ENCODE assay signal across 3 cellular contexts in the genomic region with DNA sequence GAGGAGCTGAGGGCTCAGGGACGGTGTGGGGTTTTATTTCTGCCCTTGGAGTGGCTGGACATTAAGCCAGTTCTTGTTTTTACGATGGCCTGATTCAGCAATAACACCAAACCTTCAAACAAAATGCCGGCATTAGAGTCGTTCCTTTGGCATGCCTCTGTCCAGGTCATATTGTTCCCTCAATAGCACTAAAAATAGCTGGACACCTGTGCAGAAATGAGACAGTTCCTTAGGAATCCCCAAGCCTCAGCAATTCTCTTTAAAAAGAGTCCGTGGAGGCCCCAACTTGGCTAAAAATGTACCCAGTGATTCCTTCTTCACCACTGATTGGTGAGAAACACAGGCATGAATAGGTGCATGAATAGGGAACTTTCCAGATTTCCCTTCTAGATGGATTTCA.
TF ChIP-seq lines count a peak whose summit lies in the region.

No MANE protein-coding gene starts in this region.

TF ChIP-seq in liver, 16 proteins besides CTCF, POLR2A, EP300 and RAD21:
- no peak for TF ChIP-seq FOXA1 (IDR thresholded peaks at IDR 0.05)
- no peak for TF ChIP-seq ZBTB33 (IDR thresholded peaks at IDR 0.05)
- TF ChIP-seq TAF1 (conservative IDR thresholded peaks at IDR 0.05), result no peak
- TF ChIP-seq YY1 (IDR thresholded peaks at IDR 0.05), result no peak
- no peak for TF ChIP-seq JUND (IDR thresholded peaks at IDR 0.05)
- no peak for TF ChIP-seq HNF4G (IDR thresholded peaks at IDR 0.05)
- no peak for TF ChIP-seq HNF4A (conservative IDR thresholded peaks at IDR 0.05)
- no peak for TF ChIP-seq RXRA (IDR thresholded peaks at IDR 0.05)
- no peak for TF ChIP-seq EGR1 (IDR thresholded peaks at IDR 0.05; ENCODE audit: low read depth in 2 of 2)
- TF ChIP-seq GABPA (IDR thresholded peaks at IDR 0.05 in 1 of 2, conservative IDR thresholded peaks at IDR 0.05 in 1 of 2), result no peak
- TF ChIP-seq, protein P1, sequence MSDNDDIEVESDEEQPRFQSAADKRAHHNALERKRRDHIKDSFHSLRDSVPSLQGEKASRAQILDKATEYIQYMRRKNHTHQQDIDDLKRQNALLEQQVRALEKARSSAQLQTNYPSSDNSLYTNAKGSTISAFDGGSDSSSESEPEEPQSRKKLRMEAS (IDR thresholded peaks at IDR 0.05), result no peak
- no peak for TF ChIP-seq FOXA2 (IDR thresholded peaks at IDR 0.05)
- TF ChIP-seq, protein P2, sequence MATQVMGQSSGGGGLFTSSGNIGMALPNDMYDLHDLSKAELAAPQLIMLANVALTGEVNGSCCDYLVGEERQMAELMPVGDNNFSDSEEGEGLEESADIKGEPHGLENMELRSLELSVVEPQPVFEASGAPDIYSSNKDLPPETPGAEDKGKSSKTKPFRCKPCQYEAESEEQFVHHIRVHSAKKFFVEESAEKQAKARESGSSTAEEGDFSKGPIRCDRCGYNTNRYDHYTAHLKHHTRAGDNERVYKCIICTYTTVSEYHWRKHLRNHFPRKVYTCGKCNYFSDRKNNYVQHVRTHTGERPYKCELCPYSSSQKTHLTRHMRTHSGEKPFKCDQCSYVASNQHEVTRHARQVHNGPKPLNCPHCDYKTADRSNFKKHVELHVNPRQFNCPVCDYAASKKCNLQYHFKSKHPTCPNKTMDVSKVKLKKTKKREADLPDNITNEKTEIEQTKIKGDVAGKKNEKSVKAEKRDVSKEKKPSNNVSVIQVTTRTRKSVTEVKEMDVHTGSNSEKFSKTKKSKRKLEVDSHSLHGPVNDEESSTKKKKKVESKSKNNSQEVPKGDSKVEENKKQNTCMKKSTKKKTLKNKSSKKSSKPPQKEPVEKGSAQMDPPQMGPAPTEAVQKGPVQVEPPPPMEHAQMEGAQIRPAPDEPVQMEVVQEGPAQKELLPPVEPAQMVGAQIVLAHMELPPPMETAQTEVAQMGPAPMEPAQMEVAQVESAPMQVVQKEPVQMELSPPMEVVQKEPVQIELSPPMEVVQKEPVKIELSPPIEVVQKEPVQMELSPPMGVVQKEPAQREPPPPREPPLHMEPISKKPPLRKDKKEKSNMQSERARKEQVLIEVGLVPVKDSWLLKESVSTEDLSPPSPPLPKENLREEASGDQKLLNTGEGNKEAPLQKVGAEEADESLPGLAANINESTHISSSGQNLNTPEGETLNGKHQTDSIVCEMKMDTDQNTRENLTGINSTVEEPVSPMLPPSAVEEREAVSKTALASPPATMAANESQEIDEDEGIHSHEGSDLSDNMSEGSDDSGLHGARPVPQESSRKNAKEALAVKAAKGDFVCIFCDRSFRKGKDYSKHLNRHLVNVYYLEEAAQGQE (IDR thresholded peaks at IDR 0.05), result no peak
- TF ChIP-seq SP1 (IDR thresholded peaks at IDR 0.05), result no peak
- no peak for TF ChIP-seq NR2F2 (IDR thresholded peaks at IDR 0.05)
- TF ChIP-seq, protein P3, sequence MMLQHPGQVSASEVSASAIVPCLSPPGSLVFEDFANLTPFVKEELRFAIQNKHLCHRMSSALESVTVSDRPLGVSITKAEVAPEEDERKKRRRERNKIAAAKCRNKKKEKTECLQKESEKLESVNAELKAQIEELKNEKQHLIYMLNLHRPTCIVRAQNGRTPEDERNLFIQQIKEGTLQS (IDR thresholded peaks at IDR 0.05), result no peak

TF ChIP-seq in HepG2, 621 proteins besides CTCF, POLR2A, EP300 and RAD21:
- TF ChIP-seq RARA (CRISPR knock-in tag; IDR thresholded peaks at IDR 0.05) (no peak), MAFK (conservative IDR thresholded peaks at IDR 0.05 in 1 of 2, IDR thresholded peaks at IDR 0.05 in 1 of 2; ENCODE audit: low read length in 2 of 2) (0 out of 4 replicates have a peak, but pooled peaks of 1 of the 2 experiments have one; percentile 4)

TF ChIP-seq in H1, 55 proteins besides CTCF, POLR2A, EP300 and RAD21:
- TF ChIP-seq TCF12 (IDR thresholded peaks at IDR 0.05; ENCODE audit: low read depth, low read length), result no peak
- TF ChIP-seq EZH2 (IDR thresholded peaks at IDR 0.05; ENCODE audit: low read depth, low read length, severe bottlenecking), result no peak
- no peak for TF ChIP-seq CHD7 (IDR thresholded peaks at IDR 0.05; ENCODE audit: insufficient replicate concordance, low read length)
- TF ChIP-seq JUN (IDR thresholded peaks at IDR 0.05; ENCODE audit: low read depth, low read length), result no peak
- no peak for TF ChIP-seq BRCA1 (IDR thresholded peaks at IDR 0.05; ENCODE audit: low read depth, low read length)
- no peak for TF ChIP-seq ZNF274 (IDR thresholded peaks at IDR 0.05; ENCODE audit: borderline replicate concordance, extremely low read depth, low read length)
- no peak for TF ChIP-seq CBX8 (IDR thresholded peaks at IDR 0.05; ENCODE audit: borderline replicate concordance, low read depth, low read length)
- TF ChIP-seq SIRT6 (IDR thresholded peaks at IDR 0.05; ENCODE audit: low read length), result no peak
- TF ChIP-seq SAP30 (IDR thresholded peaks at IDR 0.05; ENCODE audit: insufficient read depth, insufficient replicate concordance, low read length), result no peak
- no peak for TF ChIP-seq SRF (IDR thresholded peaks at IDR 0.05; ENCODE audit: low read depth, low read length)
- TF ChIP-seq KDM5A (IDR thresholded peaks at IDR 0.05; ENCODE audit: low read length), result no peak
TF ChIP-seq in H1: peak in this region for 0.
